In the genomic region with DNA sequence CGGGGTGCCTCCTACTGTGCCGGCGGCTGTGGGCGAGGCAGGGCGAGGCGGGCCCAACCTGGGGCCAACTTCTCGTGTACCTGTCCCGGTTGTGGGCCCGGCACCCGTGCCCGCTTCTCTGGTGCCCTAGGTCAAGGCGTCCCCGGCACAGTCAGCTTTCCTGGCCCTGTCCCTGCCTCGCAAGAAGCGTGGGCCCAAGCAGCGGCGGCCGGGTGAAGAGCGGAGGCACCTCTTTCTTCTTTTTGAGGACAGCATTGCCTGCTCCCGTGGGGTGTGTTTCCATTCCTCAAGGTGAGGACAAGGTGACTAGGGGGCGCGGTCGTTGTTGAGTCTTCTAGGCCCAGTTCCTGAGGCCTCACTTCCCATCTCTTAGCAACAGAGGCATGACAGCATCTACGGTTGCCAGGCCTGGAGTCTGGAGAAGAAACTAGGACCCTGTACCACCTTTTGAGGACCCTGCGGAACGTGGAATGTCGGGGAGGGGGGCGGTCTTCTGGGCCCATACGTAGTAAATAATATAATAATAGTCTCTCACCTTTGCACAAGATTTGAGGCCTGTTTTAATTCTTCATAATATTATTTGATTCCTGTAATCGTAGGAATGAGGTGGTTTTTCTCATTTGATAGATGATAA, we compare ENCODE assay signal across 8 cellular contexts. TPM values are rescaled to one million over a fixed set of nuclear protein-coding genes. Genes with fewer than 3 reads are reported as not detected.
DNase-seq lines count a peak whose midpoint lies in the region; ATAC-seq and TF ChIP-seq lines count a peak whose summit lies in the region.

No MANE protein-coding gene starts in this region.

- no peaks in the 10 kb centered on the region for H3K9me3 Mint-ChIP-seq in activated CD8-positive, alpha-beta memory T cell treated with anti-CD3 and anti-CD28 coated beads, Interleukin-2, amount 10 ng/mL, durations not matched to agents 7 days and 5 days (ENCODE audit: low read depth)
- H3K9me3 Mint-ChIP-seq in WTC11 = no peaks in the 10 kb centered on the region
- H3K9me3 Mint-ChIP-seq in progenitor cell of endocrine pancreas (ENCODE audit: low read depth) = no peaks in the 10 kb centered on the region

- H3K36me3 Mint-ChIP-seq in activated CD8-positive, alpha-beta memory T cell treated with anti-CD3 and anti-CD28 coated beads, Interleukin-2, amount 10 ng/mL, durations not matched to agents 7 days and 5 days = peaks cover 33% of the 10 kb centered on the region
- H3K36me3 Mint-ChIP-seq in WTC11 = peaks cover 42% of the 10 kb centered on the region
- H3K36me3 Mint-ChIP-seq in progenitor cell of endocrine pancreas (ENCODE audit: insufficient read depth) = peaks cover 10% of the 10 kb centered on the region

- POLR2A ChIA-PET in WTC11 (lab: Charles Lee) = interaction anchor here (0.9 to 2.2 kb wide), 11 partner anchors 9 to 151 kb away, joined by 3 to 44 read pairs (median 11); a partner anchor contains a TSS

- peak; percentile 3 for ATAC-seq in activated CD8-positive, alpha-beta memory T cell treated with anti-CD3 and anti-CD28 coated beads, Interleukin-2, amount 10 ng/mL, durations not matched to agents 7 days and 5 days
- ATAC-seq in HG03280 (IDR thresholded peaks at IDR 0.05; ENCODE audit: unreplicated experiment) (peak; percentile 4), WTC11 (peak; percentile 10)

- no peaks in the 10 kb centered on the region for H3K27me3 Mint-ChIP-seq in activated CD8-positive, alpha-beta memory T cell treated with anti-CD3 and anti-CD28 coated beads, Interleukin-2, amount 10 ng/mL, durations not matched to agents 7 days and 5 days
- H3K27me3 Mint-ChIP-seq in WTC11 (ENCODE audit: low read depth) (no peaks in the 10 kb centered on the region; the same call in 1 of the 2 replicates), progenitor cell of endocrine pancreas (no peaks in the 10 kb centered on the region)

- TF ChIP-seq CTCF in WTC11 (IDR thresholded peaks at IDR 0.05) = no peak
- TF ChIP-seq CTCF in progenitor cell of endocrine pancreas (IDR thresholded peaks at IDR 0.05; ENCODE audit: unreplicated experiment) = no peak

- no peak for DNase-seq in activated CD8-positive, alpha-beta memory T cell treated with anti-CD3 and anti-CD28 coated beads, Interleukin-2, amount 10 ng/mL, durations not matched to agents 7 days and 5 days
- DNase-seq in activated CD8-positive, alpha-beta memory T cell treated with anti-CD3 and anti-CD28 coated beads, Interleukin-2, amount 50 U/mL, for 4 hours = no peak
- DNase-seq in WTC11 (ENCODE audit: low spot score) = peak; percentile 34
- peak; percentile 9 for DNase-seq in glomerular visceral epithelial cell (ENCODE audit: extremely low spot score)
- no peak for DNase-seq in progenitor cell of endocrine pancreas (ENCODE audit: low spot score, unreplicated experiment)
- DNase-seq in kidney glomerular epithelial cell (lab: John Stamatoyannopoulos, UW) = no peak
- no peak for DNase-seq in islet precursor cell

- H3K27ac Mint-ChIP-seq in activated CD8-positive, alpha-beta memory T cell treated with anti-CD3 and anti-CD28 coated beads, Interleukin-2, amount 10 ng/mL, durations not matched to agents 7 days and 5 days = peak overlapping the region; percentile 98
- H3K27ac Mint-ChIP-seq in WTC11 = peak overlapping the region; percentile 97
- peak overlapping the region; percentile 100 for H3K27ac Mint-ChIP-seq in progenitor cell of endocrine pancreas

- H3K4me1 Mint-ChIP-seq in activated CD8-positive, alpha-beta memory T cell treated with anti-CD3 and anti-CD28 coated beads, Interleukin-2, amount 10 ng/mL, durations not matched to agents 7 days and 5 days = peaks cover 62% of the 10 kb centered on the region
- H3K4me1 Mint-ChIP-seq in WTC11 (peaks cover 28% of the 10 kb centered on the region), progenitor cell of endocrine pancreas (ENCODE audit: low read depth) (peaks cover 24% of the 10 kb centered on the region)

- CTCF ChIA-PET in activated CD8-positive, alpha-beta memory T cell treated with anti-CD3 and anti-CD28 coated beads, Interleukin-2, amount 10 ng/mL, durations not matched to agents 7 days and 5 days (lab: Charles Lee) = interaction anchor here (0.8 to 2.6 kb wide), 11 partner anchors 10 to 120 kb away, joined by 3 to 18 read pairs (median 5); a partner anchor contains a TSS
- CTCF ChIA-PET in WTC11 (lab: Charles Lee) = interaction anchor here (1.0 to 2.4 kb wide), 13 partner anchors 11 to 223 kb away, joined by 3 to 26 read pairs (median 6); a partner anchor contains a TSS

- peak overlapping the region; percentile 80 for H3K4me3 Mint-ChIP-seq in activated CD8-positive, alpha-beta memory T cell treated with anti-CD3 and anti-CD28 coated beads, Interleukin-2, amount 10 ng/mL, durations not matched to agents 7 days and 5 days
- H3K4me3 Mint-ChIP-seq in WTC11 = peak overlapping the region; percentile 96
- peak overlapping the region; percentile 95 for H3K4me3 Mint-ChIP-seq in progenitor cell of endocrine pancreas (ENCODE audit: low read depth)

TF ChIP-seq in WTC11, 78 proteins besides CTCF, POLR2A, EP300 and RAD21 (continues in another document):
- TF ChIP-seq TEAD4 (CRISPR knock-in tag; IDR thresholded peaks at IDR 0.05) (0 out of 2 replicates have a peak, but pooled peaks have one; percentile 26), ZNF138 (CRISPR knock-in tag; conservative IDR thresholded peaks at IDR 0.05) (no peak), ESRRA (CRISPR knock-in tag; IDR thresholded peaks at IDR 0.05; ENCODE audit: borderline replicate concordance) (peak; percentile 89)
- TF ChIP-seq, protein P1, sequence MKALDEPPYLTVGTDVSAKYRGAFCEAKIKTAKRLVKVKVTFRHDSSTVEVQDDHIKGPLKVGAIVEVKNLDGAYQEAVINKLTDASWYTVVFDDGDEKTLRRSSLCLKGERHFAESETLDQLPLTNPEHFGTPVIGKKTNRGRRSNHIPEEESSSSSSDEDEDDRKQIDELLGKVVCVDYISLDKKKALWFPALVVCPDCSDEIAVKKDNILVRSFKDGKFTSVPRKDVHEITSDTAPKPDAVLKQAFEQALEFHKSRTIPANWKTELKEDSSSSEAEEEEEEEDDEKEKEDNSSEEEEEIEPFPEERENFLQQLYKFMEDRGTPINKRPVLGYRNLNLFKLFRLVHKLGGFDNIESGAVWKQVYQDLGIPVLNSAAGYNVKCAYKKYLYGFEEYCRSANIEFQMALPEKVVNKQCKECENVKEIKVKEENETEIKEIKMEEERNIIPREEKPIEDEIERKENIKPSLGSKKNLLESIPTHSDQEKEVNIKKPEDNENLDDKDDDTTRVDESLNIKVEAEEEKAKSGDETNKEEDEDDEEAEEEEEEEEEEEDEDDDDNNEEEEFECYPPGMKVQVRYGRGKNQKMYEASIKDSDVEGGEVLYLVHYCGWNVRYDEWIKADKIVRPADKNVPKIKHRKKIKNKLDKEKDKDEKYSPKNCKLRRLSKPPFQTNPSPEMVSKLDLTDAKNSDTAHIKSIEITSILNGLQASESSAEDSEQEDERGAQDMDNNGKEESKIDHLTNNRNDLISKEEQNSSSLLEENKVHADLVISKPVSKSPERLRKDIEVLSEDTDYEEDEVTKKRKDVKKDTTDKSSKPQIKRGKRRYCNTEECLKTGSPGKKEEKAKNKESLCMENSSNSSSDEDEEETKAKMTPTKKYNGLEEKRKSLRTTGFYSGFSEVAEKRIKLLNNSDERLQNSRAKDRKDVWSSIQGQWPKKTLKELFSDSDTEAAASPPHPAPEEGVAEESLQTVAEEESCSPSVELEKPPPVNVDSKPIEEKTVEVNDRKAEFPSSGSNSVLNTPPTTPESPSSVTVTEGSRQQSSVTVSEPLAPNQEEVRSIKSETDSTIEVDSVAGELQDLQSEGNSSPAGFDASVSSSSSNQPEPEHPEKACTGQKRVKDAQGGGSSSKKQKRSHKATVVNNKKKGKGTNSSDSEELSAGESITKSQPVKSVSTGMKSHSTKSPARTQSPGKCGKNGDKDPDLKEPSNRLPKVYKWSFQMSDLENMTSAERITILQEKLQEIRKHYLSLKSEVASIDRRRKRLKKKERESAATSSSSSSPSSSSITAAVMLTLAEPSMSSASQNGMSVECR (CRISPR knock-in tag; IDR thresholded peaks at IDR 0.05; ENCODE audit: borderline replicate concordance) = peak; percentile 2; the same call in 1 of the 2 replicates
- TF ChIP-seq, protein P2, sequence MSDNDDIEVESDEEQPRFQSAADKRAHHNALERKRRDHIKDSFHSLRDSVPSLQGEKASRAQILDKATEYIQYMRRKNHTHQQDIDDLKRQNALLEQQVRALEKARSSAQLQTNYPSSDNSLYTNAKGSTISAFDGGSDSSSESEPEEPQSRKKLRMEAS (CRISPR knock-in tag; IDR thresholded peaks at IDR 0.05) = peak; percentile 49; the same call in 1 of the 2 replicates

RNA-seq across cellular contexts. Expression of a gene that starts 0.4 kb away (rescaled TPM):
- total RNA-seq in activated CD8-positive, alpha-beta memory T cell treated with anti-CD3 and anti-CD28 coated beads, Interleukin-2, amount 10 ng/mL, durations not matched to agents 7 days and 5 days = 10 to 100 TPM; 90.0 to 93.3 TPM
- total RNA-seq in WTC11 (2021) (98.3 to 104 TPM (median 99.3 TPM) in 3 replicates), progenitor cell of endocrine pancreas (67.4 and 69.7 TPM in 2 replicates)

RNA-seq across cellular contexts. Expression of a gene that starts 0.8 kb away (rescaled TPM):
- 10 to 100 TPM; 54.5 to 75.0 TPM for total RNA-seq in activated CD8-positive, alpha-beta memory T cell treated with anti-CD3 and anti-CD28 coated beads, Interleukin-2, amount 10 ng/mL, durations not matched to agents 7 days and 5 days
- total RNA-seq in WTC11 (2021) (93.1 to 99.6 TPM (median 97.9 TPM) in 3 replicates), progenitor cell of endocrine pancreas (44.3 and 52.9 TPM in 2 replicates)

RNA-seq across cellular contexts. Expression of a gene that starts 22.7 kb away (rescaled TPM):
- total RNA-seq in activated CD8-positive, alpha-beta memory T cell treated with anti-CD3 and anti-CD28 coated beads, Interleukin-2, amount 10 ng/mL, durations not matched to agents 7 days and 5 days = 10 to 100 TPM; 38.8 to 45.1 TPM
- total RNA-seq in WTC11 (2021) = 46.6 to 52.2 TPM (median 49.4 TPM) in 3 replicates
- total RNA-seq in progenitor cell of endocrine pancreas = 66.9 and 72.4 TPM in 2 replicates

Comparison
In these comparisons a context has a peak if more than half of its experiments do, and no peak if none do; other contexts are left out.
1. DNase-seq: peak in WTC11 (single experiment) and glomerular visceral epithelial cell (single experiment); none in activated CD8-positive, alpha-beta memory T cell treated with anti-CD3 and anti-CD28 coated beads, Interleukin-2, amount 10 ng/mL, durations not matched to agents 7 days and 5 days (single experiment), activated CD8-positive, alpha-beta memory T cell treated with anti-CD3 and anti-CD28 coated beads, Interleukin-2, amount 50 U/mL, for 4 hours (single experiment), progenitor cell of endocrine pancreas (single experiment), kidney glomerular epithelial cell (single experiment) and islet precursor cell (single experiment).
2. Peak in every context shown above with its lines, with median percentiles within 50 percentile points of each other: ATAC-seq, H3K27ac Mint-ChIP-seq and H3K4me3 Mint-ChIP-seq.